12 cellular contexts compared by ENCODE assay signal in the genomic region with DNA sequence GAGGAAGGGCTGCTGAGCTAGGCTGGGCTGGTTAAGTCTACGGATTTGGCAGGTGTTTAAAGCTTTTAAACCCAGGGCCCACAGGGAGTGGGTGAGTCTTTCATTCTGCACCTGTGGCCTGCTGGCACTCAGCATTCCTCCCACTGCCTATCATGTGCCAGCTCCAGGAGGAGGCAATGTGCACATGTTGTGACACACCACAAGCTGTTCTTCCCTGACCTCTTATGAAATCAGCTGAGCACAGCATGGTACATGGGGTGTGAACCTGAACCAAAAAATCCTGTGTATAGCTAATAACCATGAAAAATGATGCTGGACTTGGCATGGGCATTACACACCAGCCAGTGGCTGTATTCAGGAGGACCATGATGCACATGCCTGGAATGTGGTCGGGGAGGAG.
A peak's percentile ranks its signal among the peaks of the same experiment; 100 is the strongest.
DNase-seq lines count a peak whose midpoint lies in the region; FAIRE-seq and TF ChIP-seq lines count a peak whose summit lies in the region.
"Had no signal": no experiment of that assay in that cellular context is flagged by ENCODE, and none has a peak within 500 bp of the region (broad histone marks: within the 10 kb centered on the region; RNA-seq: fewer than 3 reads in every experiment).

No MANE protein-coding gene starts in this region.

- DNase-seq in H54 (ENCODE audit: insufficient read length, low spot score) (no peak), NCI-H1105 (lab: John Stamatoyannopoulos, UW) (peak; percentile 81), SHP77 (lab: John Stamatoyannopoulos, UW) (peak; percentile 31 to 36), mucosa of gallbladder (ENCODE audit: low spot score) (peak; percentile 34), NOMO-1 treated with DMSO at 0.1 percent for 48 hours (lab: John Stamatoyannopoulos, UW; ENCODE audit: unreplicated experiment) (no peak), erythroblast (lab: John Stamatoyannopoulos, UW) (no peak), amniotic stem cell (lab: John Stamatoyannopoulos, UW) (no peak)
- DNase-seq: CD4-positive, alpha-beta memory T cell; naive B cell; sigmoid colon; T1000 had no signal

- FAIRE-seq in H54 (lab: Jason Lieb, UNC) = peak; percentile 92
- FAIRE-seq: colon had no signal

- TF ChIP-seq POLR2A in H54 (IDR thresholded peaks at IDR 0.05; ENCODE audit: low read depth, low read length) (no peak), erythroblast (IDR thresholded peaks at IDR 0.05; ENCODE audit: low read length) (no peak)

Comparison
In these comparisons a context has a peak if more than half of its experiments do, and no peak if none do; other contexts are left out.
1. DNase-seq: peak in NCI-H1105 (single experiment), SHP77 (2 of 2) and mucosa of gallbladder (single experiment); none in H54 (single experiment), NOMO-1 treated with DMSO at 0.1 percent for 48 hours (single experiment), erythroblast (0 of 2) and amniotic stem cell (single experiment).